11 cellular contexts compared by ENCODE assay signal in the genomic region with DNA sequence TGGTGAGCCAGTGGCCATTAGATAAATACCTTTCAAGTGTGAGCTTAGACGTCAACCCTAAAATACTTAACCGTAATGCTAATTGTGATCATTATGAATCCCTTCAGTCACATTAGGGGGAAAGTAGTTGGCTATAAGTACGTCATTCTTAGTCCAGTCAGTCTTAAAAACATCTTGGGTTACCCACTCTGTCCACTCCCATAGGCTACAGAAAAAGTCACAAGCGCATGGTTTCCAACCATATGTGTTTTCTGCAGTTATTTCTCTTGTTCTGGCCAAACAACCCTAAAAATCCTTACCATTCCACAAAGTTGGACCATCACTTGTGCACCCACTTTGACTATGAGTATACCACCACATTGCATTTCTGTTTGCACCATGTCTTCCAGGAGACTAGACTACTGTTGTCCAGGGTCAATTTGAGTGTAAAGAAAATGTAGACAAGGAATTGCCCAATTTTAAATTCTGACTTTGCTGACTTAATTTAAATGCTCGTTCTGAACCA. TPM values are rescaled to one million over a fixed set of nuclear protein-coding genes. Genes with fewer than 3 reads are reported as not detected.
DNase-seq lines count a peak whose midpoint lies in the region; ATAC-seq and TF ChIP-seq lines count a peak whose summit lies in the region.
"Had no signal": no experiment of that assay in that cellular context is flagged by ENCODE, and none has a peak within 500 bp of the region (broad histone marks: within the 10 kb centered on the region; RNA-seq: fewer than 3 reads in every experiment).

No MANE protein-coding gene starts in this region.

- peaks cover 31 to 38% of the 10 kb centered on the region in 2 experiments for H3K36me3 ChIP-seq in SK-N-SH (replicated peaks in 1 of 2; ENCODE audit: control insufficient read depth in 1 of 2, insufficient read depth in 2 of 2, low read length in 1 of 2)
- no peaks in the 10 kb centered on the region for H3K36me3 ChIP-seq in smooth muscle cell (ENCODE audit: low read depth)

- TF ChIP-seq EP300 in SK-N-SH (IDR thresholded peaks at IDR 0.05; ENCODE audit: borderline replicate concordance in 1 of 2, low read depth in 1 of 2, low read length in 1 of 2) = no peak

- H3K4me3 ChIP-seq in SK-N-SH (ENCODE audit: low read depth in 2 of 2, low read length in 1 of 2) (peak overlapping the region in 1 of 2 experiments; percentile 2; a peak in 1 of 4 replicates), smooth muscle cell (no peak overlapping the region)

- H3K36me3 Mint-ChIP-seq in activated T-cell treated with anti-CD3 and anti-CD28 coated beads, Interleukin-2, amount 50 U/mL, for 72 hours (ENCODE audit: insufficient read depth in 2 of 2) = peaks cover 24 to 36% of the 10 kb centered on the region in 2 donors
- peaks cover 31% of the 10 kb centered on the region for H3K36me3 Mint-ChIP-seq in endothelial cell (ENCODE audit: low read depth, unreplicated experiment)

- H3K27me3 Mint-ChIP-seq in activated T-cell treated with anti-CD3 and anti-CD28 coated beads, Interleukin-2, amount 50 U/mL, for 72 hours (ENCODE audit: low read depth) = no peaks in the 10 kb centered on the region
- H3K27me3 Mint-ChIP-seq in endothelial cell (ENCODE audit: unreplicated experiment) = peaks cover 8% of the 10 kb centered on the region

- peak overlapping the region; percentile 15 to 99 for H3K4me3 Mint-ChIP-seq in activated T-cell treated with anti-CD3 and anti-CD28 coated beads, Interleukin-2, amount 50 U/mL, for 72 hours
- peak overlapping the region; percentile 59 for H3K4me3 Mint-ChIP-seq in endothelial cell (ENCODE audit: unreplicated experiment)

- POLR2A ChIA-PET in SK-N-SH (lab: Yijun Ruan, JAX) = no interaction called here

- H2AFZ ChIP-seq in SK-N-SH (ENCODE audit: low read depth) = no peak overlapping the region
- no peak overlapping the region for H2AFZ ChIP-seq in smooth muscle cell (ENCODE audit: low read depth)

- H3K4me1 Mint-ChIP-seq in activated T-cell treated with anti-CD3 and anti-CD28 coated beads, Interleukin-2, amount 50 U/mL, for 72 hours (ENCODE audit: low read depth) = peaks cover 44% of the 10 kb centered on the region
- peaks cover 30% of the 10 kb centered on the region for H3K4me1 Mint-ChIP-seq in endothelial cell (ENCODE audit: unreplicated experiment)

- no peak for TF ChIP-seq RAD21 in SK-N-SH (IDR thresholded peaks at IDR 0.05; ENCODE audit: low read length)

- H3K9me3 Mint-ChIP-seq in activated T-cell treated with anti-CD3 and anti-CD28 coated beads, Interleukin-2, amount 50 U/mL, for 72 hours = no peaks in the 10 kb centered on the region
- no peaks in the 10 kb centered on the region for H3K9me3 Mint-ChIP-seq in endothelial cell (ENCODE audit: unreplicated experiment)

- peaks cover 0 to 8% of the 10 kb centered on the region in 2 experiments; a peak in 3 of 4 replicates for H3K4me1 ChIP-seq in SK-N-SH (ENCODE audit: control insufficient read depth in 1 of 2, insufficient read depth in 2 of 2, low read depth in 1 of 2, low read length in 1 of 2)
- peaks cover 19% of the 10 kb centered on the region for H3K4me1 ChIP-seq in smooth muscle cell (ENCODE audit: low read depth)

- H3K9me3 ChIP-seq in SK-N-SH = no peaks in the 10 kb centered on the region
- no peaks in the 10 kb centered on the region for H3K9me3 ChIP-seq in smooth muscle cell (replicated peaks; ENCODE audit: low read depth)

- H3K9ac ChIP-seq in SK-N-SH (no peak overlapping the region), smooth muscle cell (ENCODE audit: low read depth) (no peak overlapping the region)
- H3K9ac ChIP-seq: KMS-11 had no signal

- TF ChIP-seq CTCF in SK-N-SH (IDR thresholded peaks at IDR 0.05) = no peak
- TF ChIP-seq CTCF in endothelial cell (IDR thresholded peaks at IDR 0.05; ENCODE audit: unreplicated experiment) = no peak
- TF ChIP-seq CTCF in smooth muscle cell (IDR thresholded peaks at IDR 0.05; ENCODE audit: borderline replicate concordance, insufficient read depth, poor library complexity, severe bottlenecking) = no peak

- H3K79me2 ChIP-seq in SK-N-SH (ENCODE audit: insufficient read depth) = peaks cover 50% of the 10 kb centered on the region
- H3K79me2 ChIP-seq in smooth muscle cell (ENCODE audit: low read depth) = peaks cover 22% of the 10 kb centered on the region

- H3K27ac ChIP-seq in SK-N-SH (ENCODE audit: low read depth in 2 of 2, low read length in 1 of 2) (peak overlapping the region in 1 of 2 experiments; percentile 8; a peak in 1 of 4 replicates), smooth muscle cell (ENCODE audit: low read depth) (peak overlapping the region; percentile 36)
- H3K27ac ChIP-seq: brain microvascular endothelial cell, KMS-11 had no signal

- peak overlapping the region; percentile 64 for H3K27ac Mint-ChIP-seq in activated T-cell treated with anti-CD3 and anti-CD28 coated beads, Interleukin-2, amount 50 U/mL, for 72 hours
- H3K27ac Mint-ChIP-seq in endothelial cell (ENCODE audit: unreplicated experiment) = no peak overlapping the region

- no peaks in the 10 kb centered on the region for H3K27me3 ChIP-seq in SK-N-SH (ENCODE audit: insufficient read depth)
- no peaks in the 10 kb centered on the region for H3K27me3 ChIP-seq in smooth muscle cell (ENCODE audit: low read depth)
- H3K27me3 ChIP-seq: brain microvascular endothelial cell had no signal

- no peak for ATAC-seq in activated T-cell treated with anti-CD3 and anti-CD28 coated beads, Interleukin-2, amount 50 U/mL, for 72 hours (replicated peaks in 1 of 2)
- no peak for ATAC-seq in GM21515 (IDR thresholded peaks at IDR 0.05; ENCODE audit: unreplicated experiment)

- WGBS in SK-N-SH (ENCODE audit: low lambda C conversion rate) = 85% methylated on average over 5 of the region's 5 CpGs
- WGBS in smooth muscle cell (ENCODE audit: low lambda C conversion rate) = 88% methylated on average over 5 of the region's 5 CpGs

- H3K4me2 ChIP-seq in SK-N-SH = peak overlapping the region; percentile 98; the same call in 1 of the 2 replicates
- H3K4me2 ChIP-seq in smooth muscle cell = peak overlapping the region; percentile 99
- H3K4me2 ChIP-seq: KMS-11 had no signal

- H3K9me2 ChIP-seq in SK-N-SH = no peaks in the 10 kb centered on the region

- CTCF ChIA-PET in SK-N-SH (lab: Yijun Ruan, JAX) = no interaction called here

- H4K20me1 ChIP-seq in SK-N-SH (ENCODE audit: insufficient read depth) (peaks cover 37% of the 10 kb centered on the region), smooth muscle cell (ENCODE audit: low read depth) (peaks cover 41% of the 10 kb centered on the region)

- DNase-seq in activated T-cell treated with anti-CD3 and anti-CD28 coated beads, Interleukin-2, amount 50 U/mL, for 72 hours = no peak
- no peak for DNase-seq in activated T-cell treated with anti-CD3 and anti-CD28 coated beads, Interleukin-2, amount 50 U/mL, for 48 hours
- DNase-seq in SK-N-SH (no peak), endothelial cell (ENCODE audit: low spot score) (no peak), smooth muscle cell (lab: John Stamatoyannopoulos, UW; ENCODE audit: unreplicated experiment) (no peak), iPS-NIHi11 (ENCODE audit: low spot score) (no peak), inferior parietal cortex (ENCODE audit: extremely low spot score) (no peak)
- DNase-seq: brain microvascular endothelial cell, NCI-H446 had no signal

- H3F3A ChIP-seq in SK-N-SH (replicated peaks; ENCODE audit: insufficient read depth) (peaks cover 70% of the 10 kb centered on the region), smooth muscle cell (ENCODE audit: low read depth) (peaks cover 21% of the 10 kb centered on the region)

TF ChIP-seq in SK-N-SH, 30 proteins besides CTCF, POLR2A, EP300 and RAD21 (continues in another document):
- TF ChIP-seq RCOR1 (IDR thresholded peaks at IDR 0.05; ENCODE audit: low read length) = no peak
- TF ChIP-seq, protein P1, sequence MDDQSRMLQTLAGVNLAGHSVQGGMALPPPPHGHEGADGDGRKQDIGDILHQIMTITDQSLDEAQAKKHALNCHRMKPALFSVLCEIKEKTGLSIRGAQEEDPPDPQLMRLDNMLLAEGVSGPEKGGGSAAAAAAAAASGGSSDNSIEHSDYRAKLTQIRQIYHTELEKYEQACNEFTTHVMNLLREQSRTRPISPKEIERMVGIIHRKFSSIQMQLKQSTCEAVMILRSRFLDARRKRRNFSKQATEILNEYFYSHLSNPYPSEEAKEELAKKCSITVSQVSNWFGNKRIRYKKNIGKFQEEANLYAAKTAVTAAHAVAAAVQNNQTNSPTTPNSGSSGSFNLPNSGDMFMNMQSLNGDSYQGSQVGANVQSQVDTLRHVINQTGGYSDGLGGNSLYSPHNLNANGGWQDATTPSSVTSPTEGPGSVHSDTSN (IDR thresholded peaks at IDR 0.05) = no peak
- no peak for TF ChIP-seq TCF12 (IDR thresholded peaks at IDR 0.05)
- TF ChIP-seq POLR2AphosphoS5 (IDR thresholded peaks at IDR 0.05; ENCODE audit: low read depth, low read length) = no peak
- TF ChIP-seq NRF1 (IDR thresholded peaks at IDR 0.05; ENCODE audit: low read depth, low read length) = no peak
- TF ChIP-seq CHD2 (IDR thresholded peaks at IDR 0.05; ENCODE audit: low read length, partially characterized antibody) = no peak
- TF ChIP-seq GABPA (IDR thresholded peaks at IDR 0.05; ENCODE audit: low read depth) = no peak
- no peak for TF ChIP-seq MXI1 (IDR thresholded peaks at IDR 0.05; ENCODE audit: low read depth, low read length)

RNA-seq across cellular contexts. Expression of a gene that starts 3.3 kb away (rescaled TPM):
- 1,000 to 10,000 TPM; 2,452 to 2,630 TPM for total RNA-seq in activated T-cell treated with anti-CD3 and anti-CD28 coated beads, Interleukin-2, amount 50 U/mL, for 72 hours
- polyA plus RNA-seq in SK-N-SH (2012; rRNA removed) (4,623 and 5,582 TPM in 2 replicates), smooth muscle cell (1,471 and 1,491 TPM in 2 replicates)
- polyA plus RNA-seq in SK-N-SH (2012; cell fraction: cytosol; rRNA removed) = 4,989 and 5,704 TPM in 2 replicates
- polyA plus RNA-seq in SK-N-SH (2012; cell fraction: nucleus; rRNA removed) = 1,488 and 1,754 TPM in 2 replicates
- total RNA-seq in endothelial cell (ENCODE audit: unreplicated experiment) (2,853 TPM), smooth muscle cell (2,505 and 2,593 TPM in 2 replicates)

RNA-seq across cellular contexts. Expression of a gene that starts 3.4 kb away (rescaled TPM):
- total RNA-seq in activated T-cell treated with anti-CD3 and anti-CD28 coated beads, Interleukin-2, amount 50 U/mL, for 72 hours = 1 to 10 TPM; 2.5 to 3.6 TPM
- 8.1 and 10.6 TPM in 2 replicates for polyA plus RNA-seq in SK-N-SH (2012; rRNA removed)
- 12.1 and 17.0 TPM in 2 replicates for polyA plus RNA-seq in SK-N-SH (2012; cell fraction: cytosol; rRNA removed)
- 5.6 and 7.1 TPM in 2 replicates for polyA plus RNA-seq in SK-N-SH (2012; cell fraction: nucleus; rRNA removed)
- 4.3 TPM for total RNA-seq in endothelial cell (ENCODE audit: unreplicated experiment)
- total RNA-seq in smooth muscle cell = 15.5 and 17.1 TPM in 2 replicates
- polyA plus RNA-seq in smooth muscle cell = 14.9 and 15.3 TPM in 2 replicates

RNA-seq across cellular contexts. Expression of a gene that starts 24.9 kb away (rescaled TPM):
- total RNA-seq in activated T-cell treated with anti-CD3 and anti-CD28 coated beads, Interleukin-2, amount 50 U/mL, for 72 hours = 1 to 10 TPM; 5.6 to 8.7 TPM
- 12.0 and 15.4 TPM in 2 replicates for polyA plus RNA-seq in SK-N-SH (2012; rRNA removed)
- polyA plus RNA-seq in SK-N-SH (2012; cell fraction: cytosol; rRNA removed) = 18.3 and 18.5 TPM in 2 replicates
- polyA plus RNA-seq in SK-N-SH (2012; cell fraction: nucleus; rRNA removed) = 4.3 and 10.0 TPM in 2 replicates
- total RNA-seq in endothelial cell (ENCODE audit: unreplicated experiment) = 17.2 TPM
- total RNA-seq in smooth muscle cell = 34.0 and 37.8 TPM in 2 replicates
- 11.7 and 12.1 TPM in 2 replicates for polyA plus RNA-seq in smooth muscle cell
